ENCODE assay signal across 2 cellular contexts in the genomic region with DNA sequence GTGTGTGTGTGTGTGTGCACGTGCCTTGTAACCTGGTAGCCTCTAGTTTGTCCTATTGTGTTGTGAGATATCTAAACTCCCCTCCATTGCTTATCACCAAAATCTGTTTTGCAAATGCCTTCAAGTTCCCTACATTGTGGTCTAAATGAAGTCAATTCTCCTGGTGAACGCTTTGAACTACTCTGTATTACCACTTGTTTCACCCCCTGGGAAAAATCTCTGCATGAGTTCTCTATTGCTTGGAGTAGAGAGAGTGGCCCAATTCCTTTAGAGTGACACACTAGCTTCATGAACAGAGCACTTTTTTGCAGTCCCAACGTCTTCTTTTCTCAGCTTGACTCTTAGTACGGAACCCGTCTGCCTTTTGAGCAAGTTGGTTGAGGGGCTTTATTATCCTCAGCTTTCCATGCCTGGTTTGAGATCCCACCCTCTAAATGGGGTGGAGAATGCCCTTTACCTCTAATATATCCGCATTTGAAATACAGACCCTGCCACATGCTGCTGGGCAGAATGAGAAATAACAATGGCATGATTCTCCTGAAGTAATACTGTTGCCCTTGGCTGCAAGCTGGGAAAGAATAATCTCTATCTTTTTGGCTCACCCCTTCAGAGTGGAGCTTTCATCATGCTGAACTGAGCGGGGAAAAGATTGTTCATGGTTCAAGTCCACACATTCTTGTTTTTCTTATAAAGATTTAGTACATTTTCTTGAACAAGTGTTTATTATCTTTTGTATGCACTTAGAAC.
TF ChIP-seq lines count a peak whose summit lies in the region.

No MANE protein-coding gene starts in this region.

TF ChIP-seq in WTC11, 78 proteins besides CTCF, POLR2A, EP300 and RAD21 (continues in another document):
- TF ChIP-seq, protein P1, sequence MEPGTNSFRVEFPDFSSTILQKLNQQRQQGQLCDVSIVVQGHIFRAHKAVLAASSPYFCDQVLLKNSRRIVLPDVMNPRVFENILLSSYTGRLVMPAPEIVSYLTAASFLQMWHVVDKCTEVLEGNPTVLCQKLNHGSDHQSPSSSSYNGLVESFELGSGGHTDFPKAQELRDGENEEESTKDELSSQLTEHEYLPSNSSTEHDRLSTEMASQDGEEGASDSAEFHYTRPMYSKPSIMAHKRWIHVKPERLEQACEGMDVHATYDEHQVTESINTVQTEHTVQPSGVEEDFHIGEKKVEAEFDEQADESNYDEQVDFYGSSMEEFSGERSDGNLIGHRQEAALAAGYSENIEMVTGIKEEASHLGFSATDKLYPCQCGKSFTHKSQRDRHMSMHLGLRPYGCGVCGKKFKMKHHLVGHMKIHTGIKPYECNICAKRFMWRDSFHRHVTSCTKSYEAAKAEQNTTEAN (CRISPR knock-in tag; IDR thresholded peaks at IDR 0.05), result 0 out of 2 replicates have a peak, but pooled peaks have one; percentile 53
- TF ChIP-seq SMAD3 (CRISPR knock-in tag; IDR thresholded peaks at IDR 0.05; ENCODE audit: borderline replicate concordance) (no peak), ELF4 (CRISPR knock-in tag; IDR thresholded peaks at IDR 0.05; ENCODE audit: low read depth) (no peak), CREM (CRISPR knock-in tag; IDR thresholded peaks at IDR 0.05) (no peak), KAT7 (CRISPR knock-in tag; IDR thresholded peaks at IDR 0.05; ENCODE audit: borderline replicate concordance) (no peak)
- TF ChIP-seq, protein P2, sequence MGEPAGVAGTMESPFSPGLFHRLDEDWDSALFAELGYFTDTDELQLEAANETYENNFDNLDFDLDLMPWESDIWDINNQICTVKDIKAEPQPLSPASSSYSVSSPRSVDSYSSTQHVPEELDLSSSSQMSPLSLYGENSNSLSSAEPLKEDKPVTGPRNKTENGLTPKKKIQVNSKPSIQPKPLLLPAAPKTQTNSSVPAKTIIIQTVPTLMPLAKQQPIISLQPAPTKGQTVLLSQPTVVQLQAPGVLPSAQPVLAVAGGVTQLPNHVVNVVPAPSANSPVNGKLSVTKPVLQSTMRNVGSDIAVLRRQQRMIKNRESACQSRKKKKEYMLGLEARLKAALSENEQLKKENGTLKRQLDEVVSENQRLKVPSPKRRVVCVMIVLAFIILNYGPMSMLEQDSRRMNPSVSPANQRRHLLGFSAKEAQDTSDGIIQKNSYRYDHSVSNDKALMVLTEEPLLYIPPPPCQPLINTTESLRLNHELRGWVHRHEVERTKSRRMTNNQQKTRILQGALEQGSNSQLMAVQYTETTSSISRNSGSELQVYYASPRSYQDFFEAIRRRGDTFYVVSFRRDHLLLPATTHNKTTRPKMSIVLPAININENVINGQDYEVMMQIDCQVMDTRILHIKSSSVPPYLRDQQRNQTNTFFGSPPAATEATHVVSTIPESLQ (CRISPR knock-in tag; IDR thresholded peaks at IDR 0.05), result no peak
- TF ChIP-seq, protein P3, sequence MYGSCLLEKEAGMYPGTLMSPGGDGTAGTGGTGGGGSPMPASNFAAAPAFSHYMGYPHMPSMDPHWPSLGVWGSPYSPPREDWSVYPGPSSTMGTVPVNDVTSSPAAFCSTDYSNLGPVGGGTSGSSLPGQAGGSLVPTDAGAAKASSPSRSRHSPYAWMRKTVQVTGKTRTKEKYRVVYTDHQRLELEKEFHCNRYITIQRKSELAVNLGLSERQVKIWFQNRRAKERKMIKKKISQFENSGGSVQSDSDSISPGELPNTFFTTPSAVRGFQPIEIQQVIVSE (CRISPR knock-in tag; IDR thresholded peaks at IDR 0.05; ENCODE audit: borderline replicate concordance), result no peak
- TF ChIP-seq, protein P4, sequence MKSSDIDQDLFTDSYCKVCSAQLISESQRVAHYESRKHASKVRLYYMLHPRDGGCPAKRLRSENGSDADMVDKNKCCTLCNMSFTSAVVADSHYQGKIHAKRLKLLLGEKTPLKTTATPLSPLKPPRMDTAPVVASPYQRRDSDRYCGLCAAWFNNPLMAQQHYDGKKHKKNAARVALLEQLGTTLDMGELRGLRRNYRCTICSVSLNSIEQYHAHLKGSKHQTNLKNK (CRISPR knock-in tag; IDR thresholded peaks at IDR 0.05), result peak; percentile 71; the same call in 1 of the 2 replicates
- TF ChIP-seq, protein P5, sequence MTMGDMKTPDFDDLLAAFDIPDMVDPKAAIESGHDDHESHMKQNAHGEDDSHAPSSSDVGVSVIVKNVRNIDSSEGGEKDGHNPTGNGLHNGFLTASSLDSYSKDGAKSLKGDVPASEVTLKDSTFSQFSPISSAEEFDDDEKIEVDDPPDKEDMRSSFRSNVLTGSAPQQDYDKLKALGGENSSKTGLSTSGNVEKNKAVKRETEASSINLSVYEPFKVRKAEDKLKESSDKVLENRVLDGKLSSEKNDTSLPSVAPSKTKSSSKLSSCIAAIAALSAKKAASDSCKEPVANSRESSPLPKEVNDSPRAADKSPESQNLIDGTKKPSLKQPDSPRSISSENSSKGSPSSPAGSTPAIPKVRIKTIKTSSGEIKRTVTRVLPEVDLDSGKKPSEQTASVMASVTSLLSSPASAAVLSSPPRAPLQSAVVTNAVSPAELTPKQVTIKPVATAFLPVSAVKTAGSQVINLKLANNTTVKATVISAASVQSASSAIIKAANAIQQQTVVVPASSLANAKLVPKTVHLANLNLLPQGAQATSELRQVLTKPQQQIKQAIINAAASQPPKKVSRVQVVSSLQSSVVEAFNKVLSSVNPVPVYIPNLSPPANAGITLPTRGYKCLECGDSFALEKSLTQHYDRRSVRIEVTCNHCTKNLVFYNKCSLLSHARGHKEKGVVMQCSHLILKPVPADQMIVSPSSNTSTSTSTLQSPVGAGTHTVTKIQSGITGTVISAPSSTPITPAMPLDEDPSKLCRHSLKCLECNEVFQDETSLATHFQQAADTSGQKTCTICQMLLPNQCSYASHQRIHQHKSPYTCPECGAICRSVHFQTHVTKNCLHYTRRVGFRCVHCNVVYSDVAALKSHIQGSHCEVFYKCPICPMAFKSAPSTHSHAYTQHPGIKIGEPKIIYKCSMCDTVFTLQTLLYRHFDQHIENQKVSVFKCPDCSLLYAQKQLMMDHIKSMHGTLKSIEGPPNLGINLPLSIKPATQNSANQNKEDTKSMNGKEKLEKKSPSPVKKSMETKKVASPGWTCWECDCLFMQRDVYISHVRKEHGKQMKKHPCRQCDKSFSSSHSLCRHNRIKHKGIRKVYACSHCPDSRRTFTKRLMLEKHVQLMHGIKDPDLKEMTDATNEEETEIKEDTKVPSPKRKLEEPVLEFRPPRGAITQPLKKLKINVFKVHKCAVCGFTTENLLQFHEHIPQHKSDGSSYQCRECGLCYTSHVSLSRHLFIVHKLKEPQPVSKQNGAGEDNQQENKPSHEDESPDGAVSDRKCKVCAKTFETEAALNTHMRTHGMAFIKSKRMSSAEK (CRISPR knock-in tag; IDR thresholded peaks at IDR 0.05; ENCODE audit: borderline replicate concordance), result no peak
- TF ChIP-seq, protein P6, sequence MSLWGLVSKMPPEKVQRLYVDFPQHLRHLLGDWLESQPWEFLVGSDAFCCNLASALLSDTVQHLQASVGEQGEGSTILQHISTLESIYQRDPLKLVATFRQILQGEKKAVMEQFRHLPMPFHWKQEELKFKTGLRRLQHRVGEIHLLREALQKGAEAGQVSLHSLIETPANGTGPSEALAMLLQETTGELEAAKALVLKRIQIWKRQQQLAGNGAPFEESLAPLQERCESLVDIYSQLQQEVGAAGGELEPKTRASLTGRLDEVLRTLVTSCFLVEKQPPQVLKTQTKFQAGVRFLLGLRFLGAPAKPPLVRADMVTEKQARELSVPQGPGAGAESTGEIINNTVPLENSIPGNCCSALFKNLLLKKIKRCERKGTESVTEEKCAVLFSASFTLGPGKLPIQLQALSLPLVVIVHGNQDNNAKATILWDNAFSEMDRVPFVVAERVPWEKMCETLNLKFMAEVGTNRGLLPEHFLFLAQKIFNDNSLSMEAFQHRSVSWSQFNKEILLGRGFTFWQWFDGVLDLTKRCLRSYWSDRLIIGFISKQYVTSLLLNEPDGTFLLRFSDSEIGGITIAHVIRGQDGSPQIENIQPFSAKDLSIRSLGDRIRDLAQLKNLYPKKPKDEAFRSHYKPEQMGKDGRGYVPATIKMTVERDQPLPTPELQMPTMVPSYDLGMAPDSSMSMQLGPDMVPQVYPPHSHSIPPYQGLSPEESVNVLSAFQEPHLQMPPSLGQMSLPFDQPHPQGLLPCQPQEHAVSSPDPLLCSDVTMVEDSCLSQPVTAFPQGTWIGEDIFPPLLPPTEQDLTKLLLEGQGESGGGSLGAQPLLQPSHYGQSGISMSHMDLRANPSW (CRISPR knock-in tag; conservative IDR thresholded peaks at IDR 0.05; ENCODE audit: low read depth), result no peak

TF ChIP-seq in SK-N-SH, 30 proteins besides CTCF, POLR2A, EP300 and RAD21:
- TF ChIP-seq, protein P7, sequence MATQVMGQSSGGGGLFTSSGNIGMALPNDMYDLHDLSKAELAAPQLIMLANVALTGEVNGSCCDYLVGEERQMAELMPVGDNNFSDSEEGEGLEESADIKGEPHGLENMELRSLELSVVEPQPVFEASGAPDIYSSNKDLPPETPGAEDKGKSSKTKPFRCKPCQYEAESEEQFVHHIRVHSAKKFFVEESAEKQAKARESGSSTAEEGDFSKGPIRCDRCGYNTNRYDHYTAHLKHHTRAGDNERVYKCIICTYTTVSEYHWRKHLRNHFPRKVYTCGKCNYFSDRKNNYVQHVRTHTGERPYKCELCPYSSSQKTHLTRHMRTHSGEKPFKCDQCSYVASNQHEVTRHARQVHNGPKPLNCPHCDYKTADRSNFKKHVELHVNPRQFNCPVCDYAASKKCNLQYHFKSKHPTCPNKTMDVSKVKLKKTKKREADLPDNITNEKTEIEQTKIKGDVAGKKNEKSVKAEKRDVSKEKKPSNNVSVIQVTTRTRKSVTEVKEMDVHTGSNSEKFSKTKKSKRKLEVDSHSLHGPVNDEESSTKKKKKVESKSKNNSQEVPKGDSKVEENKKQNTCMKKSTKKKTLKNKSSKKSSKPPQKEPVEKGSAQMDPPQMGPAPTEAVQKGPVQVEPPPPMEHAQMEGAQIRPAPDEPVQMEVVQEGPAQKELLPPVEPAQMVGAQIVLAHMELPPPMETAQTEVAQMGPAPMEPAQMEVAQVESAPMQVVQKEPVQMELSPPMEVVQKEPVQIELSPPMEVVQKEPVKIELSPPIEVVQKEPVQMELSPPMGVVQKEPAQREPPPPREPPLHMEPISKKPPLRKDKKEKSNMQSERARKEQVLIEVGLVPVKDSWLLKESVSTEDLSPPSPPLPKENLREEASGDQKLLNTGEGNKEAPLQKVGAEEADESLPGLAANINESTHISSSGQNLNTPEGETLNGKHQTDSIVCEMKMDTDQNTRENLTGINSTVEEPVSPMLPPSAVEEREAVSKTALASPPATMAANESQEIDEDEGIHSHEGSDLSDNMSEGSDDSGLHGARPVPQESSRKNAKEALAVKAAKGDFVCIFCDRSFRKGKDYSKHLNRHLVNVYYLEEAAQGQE (IDR thresholded peaks at IDR 0.05; ENCODE audit: low read depth, low read length), result no peak
- TF ChIP-seq SIN3A (IDR thresholded peaks at IDR 0.05; ENCODE audit: borderline replicate concordance, low read depth, low read length) (no peak), TAF1 (IDR thresholded peaks at IDR 0.05; ENCODE audit: borderline replicate concordance, low read depth, low read length) (no peak), GABPA (IDR thresholded peaks at IDR 0.05; ENCODE audit: low read depth) (no peak), NFIC (IDR thresholded peaks at IDR 0.05; ENCODE audit: borderline replicate concordance) (no peak), TCF12 (IDR thresholded peaks at IDR 0.05) (no peak), CHD2 (IDR thresholded peaks at IDR 0.05; ENCODE audit: low read length, partially characterized antibody) (no peak), MEF2A (IDR thresholded peaks at IDR 0.05; ENCODE audit: borderline replicate concordance, low read depth) (no peak), SMC3 (IDR thresholded peaks at IDR 0.05; ENCODE audit: low read depth, low read length) (no peak), ELF1 (IDR thresholded peaks at IDR 0.05) (no peak), GATA2 (CRISPR knock-in tag; IDR thresholded peaks at IDR 0.05) (no peak), POLR2AphosphoS5 (IDR thresholded peaks at IDR 0.05; ENCODE audit: low read depth, low read length) (no peak), RXRA (IDR thresholded peaks at IDR 0.05; ENCODE audit: borderline replicate concordance, low read depth) (no peak), FOSL2 (IDR thresholded peaks at IDR 0.05; ENCODE audit: borderline replicate concordance, low read depth) (no peak), TEAD4 (IDR thresholded peaks at IDR 0.05; ENCODE audit: borderline replicate concordance, insufficient read depth) (no peak), JUND (IDR thresholded peaks at IDR 0.05) (no peak), RCOR1 (IDR thresholded peaks at IDR 0.05; ENCODE audit: low read length) (no peak)
- TF ChIP-seq, protein P8, sequence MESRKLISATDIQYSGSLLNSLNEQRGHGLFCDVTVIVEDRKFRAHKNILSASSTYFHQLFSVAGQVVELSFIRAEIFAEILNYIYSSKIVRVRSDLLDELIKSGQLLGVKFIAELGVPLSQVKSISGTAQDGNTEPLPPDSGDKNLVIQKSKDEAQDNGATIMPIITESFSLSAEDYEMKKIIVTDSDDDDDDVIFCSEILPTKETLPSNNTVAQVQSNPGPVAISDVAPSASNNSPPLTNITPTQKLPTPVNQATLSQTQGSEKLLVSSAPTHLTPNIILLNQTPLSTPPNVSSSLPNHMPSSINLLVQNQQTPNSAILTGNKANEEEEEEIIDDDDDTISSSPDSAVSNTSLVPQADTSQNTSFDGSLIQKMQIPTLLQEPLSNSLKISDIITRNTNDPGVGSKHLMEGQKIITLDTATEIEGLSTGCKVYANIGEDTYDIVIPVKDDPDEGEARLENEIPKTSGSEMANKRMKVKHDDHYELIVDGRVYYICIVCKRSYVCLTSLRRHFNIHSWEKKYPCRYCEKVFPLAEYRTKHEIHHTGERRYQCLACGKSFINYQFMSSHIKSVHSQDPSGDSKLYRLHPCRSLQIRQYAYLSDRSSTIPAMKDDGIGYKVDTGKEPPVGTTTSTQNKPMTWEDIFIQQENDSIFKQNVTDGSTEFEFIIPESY (IDR thresholded peaks at IDR 0.05; ENCODE audit: borderline replicate concordance, low read depth), result no peak
- TF ChIP-seq, protein P9, sequence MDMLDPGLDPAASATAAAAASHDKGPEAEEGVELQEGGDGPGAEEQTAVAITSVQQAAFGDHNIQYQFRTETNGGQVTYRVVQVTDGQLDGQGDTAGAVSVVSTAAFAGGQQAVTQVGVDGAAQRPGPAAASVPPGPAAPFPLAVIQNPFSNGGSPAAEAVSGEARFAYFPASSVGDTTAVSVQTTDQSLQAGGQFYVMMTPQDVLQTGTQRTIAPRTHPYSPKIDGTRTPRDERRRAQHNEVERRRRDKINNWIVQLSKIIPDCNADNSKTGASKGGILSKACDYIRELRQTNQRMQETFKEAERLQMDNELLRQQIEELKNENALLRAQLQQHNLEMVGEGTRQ (IDR thresholded peaks at IDR 0.05; ENCODE audit: borderline replicate concordance, low read depth, low read length), result no peak
- TF ChIP-seq, protein P10, sequence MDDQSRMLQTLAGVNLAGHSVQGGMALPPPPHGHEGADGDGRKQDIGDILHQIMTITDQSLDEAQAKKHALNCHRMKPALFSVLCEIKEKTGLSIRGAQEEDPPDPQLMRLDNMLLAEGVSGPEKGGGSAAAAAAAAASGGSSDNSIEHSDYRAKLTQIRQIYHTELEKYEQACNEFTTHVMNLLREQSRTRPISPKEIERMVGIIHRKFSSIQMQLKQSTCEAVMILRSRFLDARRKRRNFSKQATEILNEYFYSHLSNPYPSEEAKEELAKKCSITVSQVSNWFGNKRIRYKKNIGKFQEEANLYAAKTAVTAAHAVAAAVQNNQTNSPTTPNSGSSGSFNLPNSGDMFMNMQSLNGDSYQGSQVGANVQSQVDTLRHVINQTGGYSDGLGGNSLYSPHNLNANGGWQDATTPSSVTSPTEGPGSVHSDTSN (IDR thresholded peaks at IDR 0.05), result no peak
